Comparison of ENCODE assay signal across 19 cellular contexts in genomic region chr2:150729495-150729955, GRCh38.
A peak's percentile ranks its signal among the peaks of the same experiment; 100 is the strongest.
DNase-seq lines count a peak whose midpoint lies in the region; ATAC-seq, FAIRE-seq and TF ChIP-seq lines count a peak whose summit lies in the region.
"Had no signal": no experiment of that assay in that cellular context is flagged by ENCODE, and none has a peak within 500 bp of the region (broad histone marks: within the 10 kb centered on the region; RNA-seq: fewer than 3 reads in every experiment).

No MANE protein-coding gene starts in this region.

- H3K4me1 ChIP-seq in astrocyte (ENCODE audit: insufficient read depth, low read length) (no peaks in the 10 kb centered on the region), heart right ventricle (no peaks in the 10 kb centered on the region), pancreas (no peaks in the 10 kb centered on the region)
- no peaks in the 10 kb centered on the region for H3K4me1 ChIP-seq in CD8-positive, alpha-beta T cell (ENCODE audit: insufficient read depth, low read length)
- H3K4me1 ChIP-seq: Peyer's patch, psoas muscle had no signal

- no peaks in the 10 kb centered on the region for H3K9me3 Mint-ChIP-seq in astrocyte (ENCODE audit: unreplicated experiment)
- H3K9me3 Mint-ChIP-seq in CD8-positive, alpha-beta T cell, result peaks cover 5% of the 10 kb centered on the region
- no peaks in the 10 kb centered on the region for H3K9me3 Mint-ChIP-seq in activated T-helper 1 cell treated with anti-CD3 and anti-CD28 coated beads, Interleukin-12 subunit alpha, Interleukin-12 subunit beta, Interleukin-2, Interleukin-4 antibody, amounts not matched to agents 30 ng/mL and 10 ng/mL and 1 ng/mL, durations not matched to agents 14 hours and 24 hours and 36 hours

- intact Hi-C loops in heart right ventricle (cut with DNase I) (no loop called here), pancreas (cut with DNase I) (no loop called here)
- intact Hi-C loops in CD8-positive, alpha-beta T cell (cut with DNase I, micrococcal nuclease), result loop anchor here in 1 of 2 experiments (10.0 kb wide), 1 partner anchor 955 kb away; no protein-coding TSS in a partner anchor
- intact Hi-C loops in activated T-helper 1 cell treated with anti-CD3 and anti-CD28 coated beads, Interleukin-12 subunit alpha, Interleukin-12 subunit beta, Interleukin-2, Interleukin-4 antibody, amounts not matched to agents 30 ng/mL and 10 ng/mL and 1 ng/mL, durations not matched to agents 14 hours and 24 hours and 36 hours (cut with micrococcal nuclease), result no loop called here

- POLR2A ChIA-PET in CD8-positive, alpha-beta T cell (lab: Charles Lee), result no interaction called here

- no peak overlapping the region for H3K4me3 ChIP-seq in astrocyte (ENCODE audit: insufficient read depth, low read depth, low read length)
- H3K4me3 ChIP-seq in heart right ventricle, result no peak overlapping the region
- no peak overlapping the region for H3K4me3 ChIP-seq in CD8-positive, alpha-beta T cell (ENCODE audit: low read depth, low read length)
- H3K4me3 ChIP-seq in pancreas, result no peak overlapping the region
- H3K4me3 ChIP-seq: hepatocyte, K562, Peyer's patch, psoas muscle had no signal

- no peaks in the 10 kb centered on the region for H3K9me3 ChIP-seq in astrocyte (ENCODE audit: insufficient read depth, low read depth, low read length)
- H3K9me3 ChIP-seq in heart right ventricle, result peaks cover 0 to 9% (median 0%) of the 10 kb centered on the region in 11 donors
- H3K9me3 ChIP-seq in CD8-positive, alpha-beta T cell (ENCODE audit: low read length), result no peaks in the 10 kb centered on the region
- H3K9me3 ChIP-seq in pancreas, result no peaks in the 10 kb centered on the region
- H3K9me3 ChIP-seq: Peyer's patch, psoas muscle had no signal

- CTCF ChIA-PET in CD8-positive, alpha-beta T cell (lab: Charles Lee), result no interaction called here

- no peak overlapping the region for H3K4me2 ChIP-seq in astrocyte (ENCODE audit: low read length)
- H3K4me2 ChIP-seq: hepatocyte had no signal

- H3K9ac ChIP-seq in astrocyte (ENCODE audit: low read length), result no peak overlapping the region

- DNase-seq in astrocyte (ENCODE audit: low read depth), result peak; percentile 12
- no peak for DNase-seq in heart right ventricle
- DNase-seq in CD8-positive, alpha-beta T cell, result no peak
- DNase-seq in pancreas, result no peak
- DNase-seq in activated T-helper 1 cell treated with anti-CD3 and anti-CD28 coated beads, Interleukin-12 subunit alpha, Interleukin-12 subunit beta, Interleukin-2, Interleukin-4 antibody, amounts not matched to agents 30 ng/mL and 10 ng/mL and 1 ng/mL, durations not matched to agents 14 hours and 24 hours and 36 hours (ENCODE audit: low spot score), result no peak
- DNase-seq: activated CD8-positive, alpha-beta memory T cell treated with anti-CD3 and anti-CD28 coated beads, Interleukin-2, amount 10 ng/mL, durations not matched to agents 7 days and 5 days; amygdala; effector memory CD4-positive, alpha-beta T cell; NCI-H2081; Peyer's patch; psoas muscle; stimulated activated CD4-positive, alpha-beta T cell treated with anti-CD3 and anti-CD28 coated beads, Interleukin-4, amount 100 ng/mL, for 4 hours had no signal

- no peak for FAIRE-seq in astrocyte (lab: Jason Lieb, UNC)
- no peak for FAIRE-seq in pancreas (lab: Jason Lieb, UNC)
- FAIRE-seq: G401.6, K562 had no signal

- H3K27me3 Mint-ChIP-seq in astrocyte (ENCODE audit: low read depth, unreplicated experiment), result no peaks in the 10 kb centered on the region
- no peaks in the 10 kb centered on the region for H3K27me3 Mint-ChIP-seq in CD8-positive, alpha-beta T cell (ENCODE audit: low read depth)
- H3K27me3 Mint-ChIP-seq in activated T-helper 1 cell treated with anti-CD3 and anti-CD28 coated beads, Interleukin-12 subunit alpha, Interleukin-12 subunit beta, Interleukin-2, Interleukin-4 antibody, amounts not matched to agents 30 ng/mL and 10 ng/mL and 1 ng/mL, durations not matched to agents 14 hours and 24 hours and 36 hours (ENCODE audit: insufficient read depth), result no peaks in the 10 kb centered on the region
- H3K27me3 Mint-ChIP-seq: activated CD8-positive, alpha-beta memory T cell treated with anti-CD3 and anti-CD28 coated beads, Interleukin-2, amount 10 ng/mL, durations not matched to agents 7 days and 5 days; B cell had no signal

- H3K36me3 ChIP-seq in astrocyte (ENCODE audit: insufficient read depth, low read length), result no peaks in the 10 kb centered on the region
- H3K36me3 ChIP-seq in heart right ventricle, result no peaks in the 10 kb centered on the region
- H3K36me3 ChIP-seq in CD8-positive, alpha-beta T cell (ENCODE audit: insufficient read depth, low read length), result no peaks in the 10 kb centered on the region
- no peaks in the 10 kb centered on the region for H3K36me3 ChIP-seq in pancreas
- H3K36me3 ChIP-seq: Peyer's patch had no signal

- no peaks in the 10 kb centered on the region for H3K36me3 Mint-ChIP-seq in astrocyte (ENCODE audit: low read depth, unreplicated experiment)
- no peaks in the 10 kb centered on the region for H3K36me3 Mint-ChIP-seq in CD8-positive, alpha-beta T cell
- no peaks in the 10 kb centered on the region for H3K36me3 Mint-ChIP-seq in activated T-helper 1 cell treated with anti-CD3 and anti-CD28 coated beads, Interleukin-12 subunit alpha, Interleukin-12 subunit beta, Interleukin-2, Interleukin-4 antibody, amounts not matched to agents 30 ng/mL and 10 ng/mL and 1 ng/mL, durations not matched to agents 14 hours and 24 hours and 36 hours (ENCODE audit: low read depth)
- H3K36me3 Mint-ChIP-seq: activated CD8-positive, alpha-beta memory T cell treated with anti-CD3 and anti-CD28 coated beads, Interleukin-2, amount 10 ng/mL, durations not matched to agents 7 days and 5 days had no signal

- H2AFZ ChIP-seq in astrocyte (ENCODE audit: low read depth, low read length), result no peak overlapping the region
- H2AFZ ChIP-seq: hepatocyte had no signal

- peak; percentile 68 for ATAC-seq in GM18520 (IDR thresholded peaks at IDR 0.05; ENCODE audit: unreplicated experiment)
- peak; percentile 67 for ATAC-seq in GM21576 (IDR thresholded peaks at IDR 0.05; ENCODE audit: unreplicated experiment)
- ATAC-seq in HG03097 (IDR thresholded peaks at IDR 0.05; ENCODE audit: low FRiP score, unreplicated experiment), result peak; percentile 84
- ATAC-seq in heart right ventricle, result no peak
- no peak for ATAC-seq in CD8-positive, alpha-beta T cell
- no peak for ATAC-seq in pancreas
- ATAC-seq: activated CD8-positive, alpha-beta memory T cell treated with anti-CD3 and anti-CD28 coated beads, Interleukin-2, amount 10 ng/mL, durations not matched to agents 7 days and 5 days; K562; psoas muscle had no signal

- TF ChIP-seq CTCF in astrocyte (IDR thresholded peaks at IDR 0.05; ENCODE audit: insufficient read depth, low read depth, low read length), result no peak
- no peak for TF ChIP-seq CTCF in heart right ventricle (IDR thresholded peaks at IDR 0.05)
- no peak for TF ChIP-seq CTCF in CD8-positive, alpha-beta T cell (IDR thresholded peaks at IDR 0.05)
- no peak for TF ChIP-seq CTCF in pancreas (IDR thresholded peaks at IDR 0.05)

- no peak overlapping the region for H3K27ac Mint-ChIP-seq in astrocyte (ENCODE audit: unreplicated experiment)
- no peak overlapping the region for H3K27ac Mint-ChIP-seq in CD8-positive, alpha-beta T cell
- no peak overlapping the region for H3K27ac Mint-ChIP-seq in activated T-helper 1 cell treated with anti-CD3 and anti-CD28 coated beads, Interleukin-12 subunit alpha, Interleukin-12 subunit beta, Interleukin-2, Interleukin-4 antibody, amounts not matched to agents 30 ng/mL and 10 ng/mL and 1 ng/mL, durations not matched to agents 14 hours and 24 hours and 36 hours
- H3K27ac Mint-ChIP-seq: activated CD8-positive, alpha-beta memory T cell treated with anti-CD3 and anti-CD28 coated beads, Interleukin-2, amount 10 ng/mL, durations not matched to agents 7 days and 5 days; B cell had no signal

- H3K4me3 Mint-ChIP-seq in astrocyte (ENCODE audit: unreplicated experiment), result no peak overlapping the region
- no peak overlapping the region for H3K4me3 Mint-ChIP-seq in CD8-positive, alpha-beta T cell
- no peak overlapping the region for H3K4me3 Mint-ChIP-seq in activated T-helper 1 cell treated with anti-CD3 and anti-CD28 coated beads, Interleukin-12 subunit alpha, Interleukin-12 subunit beta, Interleukin-2, Interleukin-4 antibody, amounts not matched to agents 30 ng/mL and 10 ng/mL and 1 ng/mL, durations not matched to agents 14 hours and 24 hours and 36 hours
- H3K4me3 Mint-ChIP-seq: activated CD8-positive, alpha-beta memory T cell treated with anti-CD3 and anti-CD28 coated beads, Interleukin-2, amount 10 ng/mL, durations not matched to agents 7 days and 5 days; B cell had no signal

- H4K20me1 ChIP-seq in astrocyte (ENCODE audit: insufficient read depth, low read length), result no peaks in the 10 kb centered on the region

- H3K27ac ChIP-seq in astrocyte (ENCODE audit: low read depth, low read length), result no peak overlapping the region
- H3K27ac ChIP-seq in heart right ventricle, result no peak overlapping the region
- H3K27ac ChIP-seq in CD8-positive, alpha-beta T cell (ENCODE audit: low read depth, low read length), result no peak overlapping the region
- H3K27ac ChIP-seq in pancreas, result no peak overlapping the region
- H3K27ac ChIP-seq: hepatocyte, Peyer's patch, psoas muscle had no signal

- WGBS in heart right ventricle, 2 donors, result 73 to 82% methylated on average over 4 of the region's 4 CpGs
- WGBS in pancreas, 2 donors, result 66 to 77% methylated on average over 4 of the region's 4 CpGs

- no peaks in the 10 kb centered on the region for H3K79me2 ChIP-seq in astrocyte (ENCODE audit: insufficient read depth, low read length)
- H3K79me2 ChIP-seq: hepatocyte had no signal

- H3K4me1 Mint-ChIP-seq in astrocyte (ENCODE audit: low read depth, unreplicated experiment), result no peaks in the 10 kb centered on the region
- H3K4me1 Mint-ChIP-seq in CD8-positive, alpha-beta T cell (ENCODE audit: low read depth), result no peaks in the 10 kb centered on the region
- no peaks in the 10 kb centered on the region for H3K4me1 Mint-ChIP-seq in activated T-helper 1 cell treated with anti-CD3 and anti-CD28 coated beads, Interleukin-12 subunit alpha, Interleukin-12 subunit beta, Interleukin-2, Interleukin-4 antibody, amounts not matched to agents 30 ng/mL and 10 ng/mL and 1 ng/mL, durations not matched to agents 14 hours and 24 hours and 36 hours (ENCODE audit: low read depth)
- H3K4me1 Mint-ChIP-seq: activated CD8-positive, alpha-beta memory T cell treated with anti-CD3 and anti-CD28 coated beads, Interleukin-2, amount 10 ng/mL, durations not matched to agents 7 days and 5 days; B cell had no signal

- H3K27me3 ChIP-seq in astrocyte (ENCODE audit: insufficient read depth, low read length) (no peaks in the 10 kb centered on the region), heart right ventricle (no peaks in the 10 kb centered on the region), pancreas (no peaks in the 10 kb centered on the region)
- no peaks in the 10 kb centered on the region for H3K27me3 ChIP-seq in CD8-positive, alpha-beta T cell (ENCODE audit: insufficient read depth, low read length)
- H3K27me3 ChIP-seq: hepatocyte, Peyer's patch had no signal

Comparison
In these comparisons a context has a peak if more than half of its experiments do, and no peak if none do; other contexts are left out.
1. ATAC-seq: peak in GM18520 (single experiment), GM21576 (single experiment) and HG03097 (single experiment); none in heart right ventricle (0 of 8), CD8-positive, alpha-beta T cell (single experiment) and pancreas (0 of 4).